24 cellular contexts compared by ENCODE assay signal in genomic region chr14:105500726-105501101, GRCh38. TPM values are rescaled to one million over a fixed set of nuclear protein-coding genes. Genes with fewer than 3 reads are reported as not detected.
DNase-seq lines count a peak whose midpoint lies in the region; ATAC-seq, FAIRE-seq and TF ChIP-seq lines count a peak whose summit lies in the region.
"Had no signal": no experiment of that assay in that cellular context is flagged by ENCODE, and none has a peak within 500 bp of the region (broad histone marks: within the 10 kb centered on the region; RNA-seq: fewer than 3 reads in every experiment).

No MANE protein-coding gene starts in this region.

- 89% methylated on average over 10 of the region's 10 CpGs; no CpG with 5 or more reads in 1 of the 2 experiments for WGBS in H1 (ENCODE audit: extremely low coverage in 1 of 2, insufficient coverage in 1 of 2, insufficient read length in 1 of 2, insufficient replicate concordance in 2 of 2, low coverage in 1 of 2, low lambda C conversion rate in 2 of 2, missing lambda C conversion rate in 1 of 2), 2 experiments
- WGBS in sigmoid colon, 2 donors: 50 to 70% methylated on average over 10 of the region's 10 CpGs

- no peak for FAIRE-seq in H1 (lab: Jason Lieb, UNC)
- FAIRE-seq: RCC 7860, TTC549 had no signal

- no peak overlapping the region for H3K4ac ChIP-seq in H1 (replicated peaks; ENCODE audit: insufficient read length, low read depth, low read length)

- H4K91ac ChIP-seq in H1 (replicated peaks; ENCODE audit: insufficient read length, low read length): no peak overlapping the region

- POLR2A ChIA-PET in H1 (lab: Charles Lee; ENCODE audit: partially characterized antibody): interaction anchor here (1.4 to 1.7 kb wide), 2 partner anchors 43 to 53 kb away, joined by 3 to 4 read pairs; no protein-coding TSS in a partner anchor

- H3K18ac ChIP-seq in H1 (ENCODE audit: extremely low read depth, low read length): no peak overlapping the region

- peaks cover 4% of the 10 kb centered on the region for H3K4me1 Mint-ChIP-seq in osteocyte (ENCODE audit: unreplicated experiment)
- H3K4me1 Mint-ChIP-seq: activated naive CD4-positive, alpha-beta T cell treated with anti-CD3 and anti-CD28 coated beads, Interleukin-2, amount 10 ng/mL, durations not matched to agents 7 days and 5 days had no signal

- H4K5ac ChIP-seq in H1 (ENCODE audit: insufficient read length, low read depth, low read length): no peak overlapping the region

- no peak overlapping the region for H2BK15ac ChIP-seq in H1 (ENCODE audit: low read length)

- DNase-seq in DND-41: no peak
- peak; percentile 9 for DNase-seq in NB4 (ENCODE audit: low read depth)
- no peak for DNase-seq in H1 (ENCODE audit: low read depth in 1 of 2, low spot score in 2 of 2)
- DNase-seq in sigmoid colon: peak; percentile 41
- DNase-seq in DMS53 (lab: John Stamatoyannopoulos, UW): no peak
- no peak for DNase-seq in osteocyte (ENCODE audit: extremely low spot score, unreplicated experiment)
- DNase-seq: activated CD4-positive, alpha-beta T cell treated with anti-CD3 and anti-CD28 coated beads, Interleukin-2, amount 50 U/mL, for 48 hours; activated CD8-positive, alpha-beta memory T cell treated with anti-CD3 and anti-CD28 coated beads, Interleukin-2, amount 50 U/mL, for 48 hours; activated naive CD4-positive, alpha-beta T cell treated with anti-CD3 and anti-CD28 coated beads, Interleukin-2, amount 10 ng/mL, durations not matched to agents 7 days and 5 days; anterior cingulate cortex; C1 segment of cervical spinal cord; foreskin melanocyte; GOT3; NCI-H1105 treated with DMSO at 0.1 percent for 48 hours; NCI-H1930; NCI-H524 treated with DMSO at 0.1 percent for 48 hours; retina had no signal

- H2AK5ac ChIP-seq in H1 (ENCODE audit: low read depth, low read length): no peak overlapping the region

- CTCF ChIA-PET in H1 (lab: Charles Lee; ENCODE audit: partially characterized antibody): interaction anchor here (1.3 kb wide), 1 partner anchor 14 kb away, joined by 5 read pairs; the partner anchor contains the start of gene CRIP1

- no peak overlapping the region for H3K23ac ChIP-seq in H1 (ENCODE audit: insufficient read length)

- H3K27me3 Mint-ChIP-seq in osteocyte (ENCODE audit: unreplicated experiment): no peaks in the 10 kb centered on the region

- no peak for TF ChIP-seq RAD21 in H1 (IDR thresholded peaks at IDR 0.05 in 1 of 2, conservative IDR thresholded peaks at IDR 0.05 in 1 of 2; ENCODE audit: low read depth in 2 of 2, low read length in 2 of 2)

- no peaks in the 10 kb centered on the region for H3K9me3 Mint-ChIP-seq in osteocyte (ENCODE audit: unreplicated experiment)
- H3K9me3 Mint-ChIP-seq: activated naive CD4-positive, alpha-beta T cell treated with anti-CD3 and anti-CD28 coated beads, Interleukin-2, amount 10 ng/mL, durations not matched to agents 7 days and 5 days had no signal

- no peak overlapping the region for H3K4me3 Mint-ChIP-seq in osteocyte (ENCODE audit: unreplicated experiment)
- H3K4me3 Mint-ChIP-seq: activated naive CD4-positive, alpha-beta T cell treated with anti-CD3 and anti-CD28 coated beads, Interleukin-2, amount 10 ng/mL, durations not matched to agents 7 days and 5 days had no signal

- no peak overlapping the region for H2BK5ac ChIP-seq in H1 (ENCODE audit: low read depth, low read length)

- 0 out of 3 replicates have a peak, but pooled peaks have one; percentile 5 for ATAC-seq in DND-41 (ENCODE audit: insufficient read depth, low read depth)
- ATAC-seq in HG03354 (IDR thresholded peaks at IDR 0.05; ENCODE audit: poor library complexity, severe bottlenecking, unreplicated experiment): no peak
- no peak for ATAC-seq in GM21576 (IDR thresholded peaks at IDR 0.05; ENCODE audit: unreplicated experiment)
- ATAC-seq: activated CD4-positive, CD25-positive, alpha-beta regulatory T cell treated with anti-CD3 and anti-CD28 coated beads, Interleukin-2, amount 50 U/mL, for 24 hours had no signal

- H3K36me3 ChIP-seq in DND-41 (ENCODE audit: insufficient read depth, low read length): peaks cover 25% of the 10 kb centered on the region
- H3K36me3 ChIP-seq in H1 (ENCODE audit: control insufficient read depth in 2 of 4, insufficient read depth in 4 of 4, low read length in 3 of 4): no peaks in the 10 kb centered on the region
- no peaks in the 10 kb centered on the region for H3K36me3 ChIP-seq in sigmoid colon
- H3K36me3 ChIP-seq: SJSA1 had no signal

- H3K79me1 ChIP-seq in H1 (ENCODE audit: low read depth, low read length): no peaks in the 10 kb centered on the region

- TF ChIP-seq POLR2A in NB4 (IDR thresholded peaks at IDR 0.05; ENCODE audit: extremely low read depth, insufficient read length) (no peak), H1 (IDR thresholded peaks at IDR 0.05; ENCODE audit: control extremely low read depth in 1 of 2, low read depth in 2 of 2, low read length in 2 of 2) (no peak), sigmoid colon (IDR thresholded peaks at IDR 0.05) (no peak)

- TF ChIP-seq CTCF in DND-41 (IDR thresholded peaks at IDR 0.05; ENCODE audit: borderline replicate concordance, extremely low read depth, low read length, poor library complexity, severe bottlenecking) (no peak), NB4 (IDR thresholded peaks at IDR 0.05; ENCODE audit: low read depth, low read length) (no peak), H1 (IDR thresholded peaks at IDR 0.05; ENCODE audit: control extremely low read depth in 1 of 3, insufficient read depth in 1 of 3, low read depth in 1 of 3, low read length in 3 of 3) (no peak), sigmoid colon (IDR thresholded peaks at IDR 0.05) (no peak), osteocyte (IDR thresholded peaks at IDR 0.05) (no peak)

- H3K27ac Mint-ChIP-seq in osteocyte (ENCODE audit: unreplicated experiment): no peak overlapping the region
- H3K27ac Mint-ChIP-seq: activated naive CD4-positive, alpha-beta T cell treated with anti-CD3 and anti-CD28 coated beads, Interleukin-2, amount 10 ng/mL, durations not matched to agents 7 days and 5 days had no signal

- no peak overlapping the region for H3K27ac ChIP-seq in DND-41 (ENCODE audit: low read length)
- no peak overlapping the region for H3K27ac ChIP-seq in H1 (ENCODE audit: low read depth, low read length)
- H3K27ac ChIP-seq in sigmoid colon: no peak overlapping the region
- H3K27ac ChIP-seq: esophagus muscularis mucosa, SJSA1 had no signal

- no peaks in the 10 kb centered on the region for H3K23me2 ChIP-seq in H1 (ENCODE audit: low read depth, low read length)

- no peak overlapping the region; the same call in 1 of the 2 replicates for H4K8ac ChIP-seq in H1 (ENCODE audit: extremely low read depth, insufficient read depth, low read length)

- H2BK120ac ChIP-seq in H1 (replicated peaks; ENCODE audit: low read depth, low read length): no peak overlapping the region

- H3K36me3 Mint-ChIP-seq in osteocyte (ENCODE audit: unreplicated experiment): no peaks in the 10 kb centered on the region
- H3K36me3 Mint-ChIP-seq: activated naive CD4-positive, alpha-beta T cell treated with anti-CD3 and anti-CD28 coated beads, Interleukin-2, amount 10 ng/mL, durations not matched to agents 7 days and 5 days had no signal

- no peak overlapping the region for H3K56ac ChIP-seq in H1 (replicated peaks; ENCODE audit: insufficient read length, low read depth, low read length)

- H3K4me3 ChIP-seq in DND-41 (ENCODE audit: low read depth in 1 of 2, low read length in 2 of 2) (no peak overlapping the region), NB4 (ENCODE audit: low read depth, low read length) (no peak overlapping the region), H1 (ENCODE audit: extremely low read depth in 1 of 4, insufficient read depth in 2 of 4, low read depth in 3 of 4, low read length in 4 of 4) (no peak overlapping the region), sigmoid colon (no peak overlapping the region)
- H3K4me3 ChIP-seq: esophagus muscularis mucosa, SJSA1 had no signal

- H3K4me2 ChIP-seq in DND-41 (ENCODE audit: insufficient read depth, low read length) (no peak overlapping the region), H1 (ENCODE audit: insufficient read depth in 1 of 2, low read depth in 2 of 2, low read length in 2 of 2) (no peak overlapping the region)

- H3K14ac ChIP-seq in H1 (ENCODE audit: insufficient read length): no peak overlapping the region

- TF ChIP-seq EP300 in H1 (IDR thresholded peaks at IDR 0.05; ENCODE audit: borderline replicate concordance in 1 of 2, low read depth in 2 of 2, low read length in 2 of 2) (no peak), sigmoid colon (IDR thresholded peaks at IDR 0.05) (no peak)

- H3K79me2 ChIP-seq in DND-41 (ENCODE audit: insufficient read depth, low read length) (no peaks in the 10 kb centered on the region), H1 (ENCODE audit: control insufficient read depth in 1 of 2, insufficient read depth in 2 of 2, low read length in 2 of 2) (no peaks in the 10 kb centered on the region)

- H3K9me3 ChIP-seq in DND-41 (ENCODE audit: insufficient read depth, low read length, severe bottlenecking): no peaks in the 10 kb centered on the region
- H3K9me3 ChIP-seq in H1 (ENCODE audit: insufficient read depth in 2 of 2, low read depth in 1 of 2, low read length in 1 of 2): no peaks in the 10 kb centered on the region
- no peaks in the 10 kb centered on the region for H3K9me3 ChIP-seq in sigmoid colon
- H3K9me3 ChIP-seq: esophagus muscularis mucosa, SJSA1 had no signal

- no peaks in the 10 kb centered on the region for H3K4me1 ChIP-seq in DND-41 (ENCODE audit: insufficient read depth, low read length)
- H3K4me1 ChIP-seq in H1 (replicated peaks in 1 of 4; ENCODE audit: control insufficient read depth in 3 of 4, insufficient read depth in 4 of 4, low read length in 3 of 4): peaks cover 0 to 3% (median 0%) of the 10 kb centered on the region in 4 experiments; a peak in 2 of 7 replicates
- no peaks in the 10 kb centered on the region for H3K4me1 ChIP-seq in sigmoid colon
- H3K4me1 ChIP-seq: SJSA1 had no signal

- H3K9ac ChIP-seq in DND-41 (ENCODE audit: low read depth, low read length): no peak overlapping the region
- H3K9ac ChIP-seq in H1 (replicated peaks in 1 of 4; ENCODE audit: extremely low read depth in 1 of 4, low read depth in 3 of 4, low read length in 3 of 4): no peak overlapping the region

- H3K27me3 ChIP-seq in DND-41 (ENCODE audit: insufficient read depth, low read length, poor library complexity): no peaks in the 10 kb centered on the region
- no peaks in the 10 kb centered on the region for H3K27me3 ChIP-seq in H1 (replicated peaks in 1 of 4; ENCODE audit: control insufficient read depth in 3 of 4, extremely low read depth in 1 of 4, insufficient read depth in 3 of 4, low read length in 3 of 4)
- H3K27me3 ChIP-seq in sigmoid colon: no peaks in the 10 kb centered on the region
- H3K27me3 ChIP-seq: SJSA1 had no signal

- no peak overlapping the region for H2BK12ac ChIP-seq in H1 (ENCODE audit: low read depth, low read length)

- intact Hi-C loops in sigmoid colon (cut with DNase I): no loop called here

- H4K20me1 ChIP-seq in DND-41 (ENCODE audit: insufficient read depth, low read length) (peaks cover 28% of the 10 kb centered on the region), H1 (replicated peaks in 1 of 2; ENCODE audit: control insufficient read depth in 1 of 2, insufficient read depth in 2 of 2, low read length in 2 of 2) (peaks cover 0 to 2% of the 10 kb centered on the region in 2 experiments)

- H2BK20ac ChIP-seq in H1 (ENCODE audit: low read length): no peak overlapping the region

- H2AFZ ChIP-seq in DND-41 (ENCODE audit: low read depth, low read length): no peak overlapping the region
- no peak overlapping the region for H2AFZ ChIP-seq in H1 (ENCODE audit: low read length)

RNA-seq across cellular contexts. Expression of gene TEDC1, which starts 9.7 kb away (rescaled TPM):
- total RNA-seq in H1 (2021; fragmentation: NEBNext Ultra II Directional; extraction: Animal tissue kit (Norgen Biotek cat#: 25700)): 5.6 and 6.4 TPM in 2 replicates
- 14.8 and 22.8 TPM in 2 replicates for polyA plus RNA-seq in H1 (2011; rRNA removed)
- polyA plus RNA-seq in H1 (2011; cell fraction: cytosol; rRNA removed): 21.7 TPM
- 43.3 TPM for polyA plus RNA-seq in H1 (2011; cell fraction: nucleus; rRNA removed)
- polyA plus RNA-seq in H1 (2012, experiment 1 of 2): 5.9 to 19.5 TPM (median 16.0 TPM) in 4 replicates
- 10.3 TPM for polyA plus RNA-seq in H1 (2012, experiment 2 of 2)
- polyA plus RNA-seq in H1 (2013, experiment 1 of 2): 5.8 TPM
- 6.2 TPM for polyA plus RNA-seq in H1 (2013, experiment 2 of 2)
- 4.2 and 8.8 TPM in 2 replicates for polyA minus RNA-seq in H1 (2011; rRNA and poly(A)+ RNA removed)
- polyA minus RNA-seq in H1 (2011; cell fraction: cytosol; rRNA and poly(A)+ RNA removed): 9.1 TPM
- polyA minus RNA-seq in H1 (2011; cell fraction: nucleus; rRNA and poly(A)+ RNA removed): 18.9 TPM
- total RNA-seq in sigmoid colon: 1 to 10 TPM in 2 of 4 donors, under 1 TPM in 2; 0.16 to 5.2 (median 1.0) TPM
- polyA plus RNA-seq in sigmoid colon: 10 to 100 TPM; 17.8 to 36.0 (median 19.2) TPM
- total RNA-seq in osteocyte: 8.4 and 11.0 TPM in 2 replicates

RNA-seq across cellular contexts. Expression of gene CRIP1, which starts 14.0 kb away (rescaled TPM):
- total RNA-seq in H1 (2021; fragmentation: NEBNext Ultra II Directional; extraction: Animal tissue kit (Norgen Biotek cat#: 25700)): 1.2 and 2.4 TPM in 2 replicates
- polyA plus RNA-seq in H1 (2011; rRNA removed) (2.2 and 5.3 TPM in 2 replicates), sigmoid colon (100 to 1,000 TPM; 168 to 403 (median 199) TPM)
- 3.1 TPM for polyA plus RNA-seq in H1 (2011; cell fraction: cytosol; rRNA removed)
- 5.1 TPM for polyA plus RNA-seq in H1 (2011; cell fraction: nucleus; rRNA removed)
- polyA plus RNA-seq in H1 (2012, experiment 1 of 2): 4.4 to 8.5 TPM (median 6.3 TPM) in 4 replicates
- polyA plus RNA-seq in H1 (2012, experiment 2 of 2): 8.2 TPM
- polyA plus RNA-seq in H1 (2013, experiment 1 of 2): 7.6 TPM
- polyA plus RNA-seq in H1 (2013, experiment 2 of 2): 8.4 TPM
- 0.63 TPM in 1 of 2 replicates, not detected in the other for polyA minus RNA-seq in H1 (2011; rRNA and poly(A)+ RNA removed)
- polyA minus RNA-seq in H1 (2011; cell fraction: cytosol; rRNA and poly(A)+ RNA removed): 6.4 TPM
- polyA minus RNA-seq in H1 (2011; cell fraction: nucleus; rRNA and poly(A)+ RNA removed): 5.2 TPM
- total RNA-seq in sigmoid colon (10 to 100 TPM in 3 of 4 donors, 1 to 10 TPM in 1; 4.9 to 24.3 (median 15.4) TPM), osteocyte (31.0 and 34.1 TPM in 2 replicates)

RNA-seq across cellular contexts. Expression of gene TMEM121, which starts 25.7 kb away (rescaled TPM):
- not detected in 2 replicates for total RNA-seq in H1 (2021; fragmentation: NEBNext Ultra II Directional; extraction: Animal tissue kit (Norgen Biotek cat#: 25700))
- polyA plus RNA-seq in H1 (2011; rRNA removed) (1.9 and 2.4 TPM in 2 replicates), sigmoid colon (1 to 10 TPM in 1 of 3 donors, not detected in 2; 2.3 TPM)
- 1.8 TPM for polyA plus RNA-seq in H1 (2011; cell fraction: cytosol; rRNA removed)
- polyA plus RNA-seq in H1 (2011; cell fraction: nucleus; rRNA removed): 1.7 TPM
- polyA plus RNA-seq in H1 (2012, experiment 1 of 2): 0.48 to 0.85 TPM (median 0.71 TPM) in 4 replicates
- 0.55 TPM for polyA plus RNA-seq in H1 (2012, experiment 2 of 2)
- polyA plus RNA-seq in H1 (2013, experiment 1 of 2): 0.85 TPM
- 0.77 TPM for polyA plus RNA-seq in H1 (2013, experiment 2 of 2)
- polyA minus RNA-seq in H1 (2011; rRNA and poly(A)+ RNA removed): 0.16 and 0.59 TPM in 2 replicates
- 1.8 TPM for polyA minus RNA-seq in H1 (2011; cell fraction: cytosol; rRNA and poly(A)+ RNA removed)
- 1.8 TPM for polyA minus RNA-seq in H1 (2011; cell fraction: nucleus; rRNA and poly(A)+ RNA removed)
- total RNA-seq in sigmoid colon (1 to 10 TPM; 3.0 to 8.0 (median 6.2) TPM), osteocyte (3.3 and 3.6 TPM in 2 replicates)

RNA-seq across cellular contexts. Expression of gene CRIP2, which starts 26.1 kb away (rescaled TPM):
- total RNA-seq in H1 (2021; fragmentation: NEBNext Ultra II Directional; extraction: Animal tissue kit (Norgen Biotek cat#: 25700)): 4.0 and 4.2 TPM in 2 replicates
- polyA plus RNA-seq in H1 (2011; rRNA removed): 13.5 and 28.4 TPM in 2 replicates
- polyA plus RNA-seq in H1 (2011; cell fraction: cytosol; rRNA removed): 11.7 TPM
- polyA plus RNA-seq in H1 (2011; cell fraction: nucleus; rRNA removed): 18.2 TPM
- polyA plus RNA-seq in H1 (2012, experiment 1 of 2): 6.1 to 9.1 TPM (median 7.6 TPM) in 4 replicates
- 5.1 TPM for polyA plus RNA-seq in H1 (2012, experiment 2 of 2)
- polyA plus RNA-seq in H1 (2013, experiment 1 of 2): 6.7 TPM
- 7.7 TPM for polyA plus RNA-seq in H1 (2013, experiment 2 of 2)
- 0.76 and 0.83 TPM in 2 replicates for polyA minus RNA-seq in H1 (2011; rRNA and poly(A)+ RNA removed)
- polyA minus RNA-seq in H1 (2011; cell fraction: cytosol; rRNA and poly(A)+ RNA removed): 3.4 TPM
- 3.5 TPM for polyA minus RNA-seq in H1 (2011; cell fraction: nucleus; rRNA and poly(A)+ RNA removed)
- total RNA-seq in sigmoid colon: 10 to 100 TPM; 49.8 to 79.5 (median 57.1) TPM
- 10 to 100 TPM; 13.6 to 50.0 (median 34.2) TPM for polyA plus RNA-seq in sigmoid colon
- 183 and 191 TPM in 2 replicates for total RNA-seq in osteocyte

Comparison
In these comparisons a context has a peak if more than half of its experiments do, and no peak if none do; other contexts are left out.
1. DNase-seq: peak in NB4 (single experiment) and sigmoid colon (single experiment); none in DND-41 (single experiment), H1 (0 of 2), DMS53 (single experiment) and osteocyte (single experiment).